ENCODE assay signal across 20 cellular contexts in the genomic region with DNA sequence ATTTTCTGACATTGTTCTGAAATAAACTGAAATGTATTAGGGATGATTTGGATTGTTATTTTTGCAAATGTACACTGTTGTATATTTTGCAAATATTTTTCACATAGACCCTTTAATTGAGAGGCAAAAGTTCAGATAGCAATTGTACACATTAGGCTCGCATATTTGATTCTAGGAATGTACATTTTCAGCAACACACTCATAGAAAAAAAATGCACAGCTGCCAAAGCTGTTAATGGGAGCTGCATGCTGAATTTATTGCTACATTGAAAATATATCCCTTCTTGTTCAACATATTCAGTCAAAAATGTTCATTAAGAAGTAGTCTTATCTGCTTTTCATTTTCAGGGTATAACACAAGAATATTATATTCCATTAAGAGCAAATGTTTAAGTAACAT.
DNase-seq lines count a peak whose midpoint lies in the region; ATAC-seq, FAIRE-seq and TF ChIP-seq lines count a peak whose summit lies in the region.
"Had no signal": no experiment of that assay in that cellular context is flagged by ENCODE, and none has a peak within 500 bp of the region (broad histone marks: within the 10 kb centered on the region; RNA-seq: fewer than 3 reads in every experiment).

No MANE protein-coding gene starts in this region.

- H3K27me3 ChIP-seq in SJCRH30 = no peaks in the 10 kb centered on the region
- no peaks in the 10 kb centered on the region for H3K27me3 ChIP-seq in neuronal stem cell (ENCODE audit: control insufficient read depth in 3 of 3, insufficient read depth in 3 of 3, low read depth in 1 of 3, low read length in 3 of 3)

- no peak for ATAC-seq in GM18870 (IDR thresholded peaks at IDR 0.05; ENCODE audit: unreplicated experiment)
- ATAC-seq: GM12878 had no signal

- no peak overlapping the region for H3K4me2 ChIP-seq in neuronal stem cell (ENCODE audit: insufficient read depth, low read length, poor library complexity, severe bottlenecking)
- H3K4me2 ChIP-seq: KMS-11 had no signal

- H3K27ac ChIP-seq in SJCRH30 (peak overlapping the region; percentile 88), neuronal stem cell (replicated peaks; ENCODE audit: low read length) (no peak overlapping the region)
- H3K27ac ChIP-seq: KMS-11 had no signal

- DNase-seq in SJCRH30 (peak; percentile 26 to 47), choroid plexus epithelial cell (ENCODE audit: low read depth) (peak; percentile 34), neuronal stem cell (ENCODE audit: low spot score) (no peak), COR-L47 (lab: John Stamatoyannopoulos, UW) (no peak), urothelium cell line (ENCODE audit: low spot score) (no peak)
- no peak for DNase-seq in activated CD4-positive, alpha-beta T cell treated with anti-CD3 and anti-CD28 coated beads, Interleukin-2, amount 50 U/mL, for 4 hours
- DNase-seq: CD4-positive, alpha-beta memory T cell; DMS79; HFFc6; NCI-H1092; NCI-H146; NCI-H2081; NCI-H524 had no signal

- no peak overlapping the region for H2BK120ac ChIP-seq in neuronal stem cell (ENCODE audit: low read depth, low read length)

- H3K36me3 ChIP-seq in SJCRH30 (no peaks in the 10 kb centered on the region), neuronal stem cell (replicated peaks in 1 of 2; ENCODE audit: control insufficient read depth in 2 of 2, insufficient read depth in 2 of 2, low read length in 2 of 2) (no peaks in the 10 kb centered on the region)

- no CpG with 5 or more reads among the region's 1 CpG for WGBS in neuronal stem cell (ENCODE audit: extremely low coverage in 2 of 2, insufficient read length in 2 of 2, insufficient replicate concordance in 1 of 2), 2 donors

- peak overlapping the region; percentile 15 for H2AFZ ChIP-seq in neuronal stem cell (ENCODE audit: low read length)

- H4K91ac ChIP-seq in neuronal stem cell (ENCODE audit: low read depth, low read length, poor library complexity) = no peak overlapping the region

- H3K14ac ChIP-seq in neuronal stem cell (ENCODE audit: low read length) = no peak overlapping the region

- H3K23ac ChIP-seq in neuronal stem cell (ENCODE audit: low read depth, low read length, poor library complexity) = no peak overlapping the region

- H3K4ac ChIP-seq in neuronal stem cell (ENCODE audit: low read length) = no peak overlapping the region

- no peaks in the 10 kb centered on the region for H3K79me1 ChIP-seq in neuronal stem cell (ENCODE audit: low read depth, low read length)

- no peak overlapping the region for H2BK5ac ChIP-seq in neuronal stem cell (ENCODE audit: low read length)

- no peak overlapping the region for H3K9ac ChIP-seq in neuronal stem cell (ENCODE audit: low read depth, low read length, poor library complexity)
- H3K9ac ChIP-seq: KMS-11 had no signal

- H3K9me3 ChIP-seq in SJCRH30 (replicated peaks) = no peaks in the 10 kb centered on the region
- no peaks in the 10 kb centered on the region for H3K9me3 ChIP-seq in neuronal stem cell (replicated peaks in 1 of 2; ENCODE audit: control insufficient read depth in 2 of 2, insufficient read depth in 1 of 2, low read depth in 1 of 2, low read length in 2 of 2)

- no peak for TF ChIP-seq CTCF in choroid plexus epithelial cell (conservative IDR thresholded peaks at IDR 0.05; ENCODE audit: low read depth, low read length)

- H3K18ac ChIP-seq in neuronal stem cell (ENCODE audit: low read length) = no peak overlapping the region

- no peak overlapping the region for H2BK12ac ChIP-seq in neuronal stem cell (ENCODE audit: low read length)

- H2BK15ac ChIP-seq in neuronal stem cell (ENCODE audit: low read length) = no peak overlapping the region

- no peak for FAIRE-seq in urothelium cell line (lab: Jason Lieb, UNC)
- FAIRE-seq: D721Med, G401.6, GM12878, GM18507, GM19239 had no signal

- H2AK5ac ChIP-seq in neuronal stem cell (ENCODE audit: low read depth, low read length) = no peak overlapping the region

- H3K4me3 ChIP-seq in SJCRH30 (no peak overlapping the region), choroid plexus epithelial cell (ENCODE audit: low read depth, low read length) (no peak overlapping the region), neuronal stem cell (ENCODE audit: low read length in 2 of 2) (no peak overlapping the region)
- H3K4me3 ChIP-seq: GM12878 had no signal

- peaks cover 46% of the 10 kb centered on the region for H3K4me1 ChIP-seq in SJCRH30
- peaks cover 0 to 10% of the 10 kb centered on the region in 2 donors for H3K4me1 ChIP-seq in neuronal stem cell (ENCODE audit: control insufficient read depth in 2 of 2, insufficient read depth in 1 of 2, low read depth in 1 of 2, low read length in 2 of 2)

- H4K8ac ChIP-seq in neuronal stem cell (ENCODE audit: low read depth, low read length) = no peak overlapping the region

Comparison
In these comparisons a context has a peak if more than half of its experiments do, and no peak if none do; other contexts are left out.
1. DNase-seq: peak in SJCRH30 (2 of 2) and choroid plexus epithelial cell (single experiment); none in neuronal stem cell (single experiment), COR-L47 (single experiment), activated CD4-positive, alpha-beta T cell treated with anti-CD3 and anti-CD28 coated beads, Interleukin-2, amount 50 U/mL, for 4 hours (0 of 2) and urothelium cell line (single experiment).